ENCODE assay signal across 14 cellular contexts in genomic region chr16:67940436-67941089, GRCh38. TPM values are rescaled to one million over a fixed set of nuclear protein-coding genes. Genes with fewer than 3 reads are reported as not detected.
DNase-seq lines count a peak whose midpoint lies in the region; ATAC-seq lines count a peak whose summit lies in the region.
"Had no signal": no experiment of that assay in that cellular context is flagged by ENCODE, and none has a peak within 500 bp of the region (broad histone marks: within the 10 kb centered on the region; RNA-seq: fewer than 3 reads in every experiment).

No MANE protein-coding gene starts in this region.

- DNase-seq in activated CD4-positive, alpha-beta T cell treated with anti-CD3 and anti-CD28 coated beads, Interleukin-2, amount 10 ng/mL, durations not matched to agents 24 days and 14 days: no peak
- no peak for DNase-seq in activated CD4-positive, alpha-beta T cell treated with anti-CD3 and anti-CD28 coated beads, Interleukin-2, amount 50 U/mL, for 48 hours
- DNase-seq in T-cell (no peak), SW 1271 (lab: John Stamatoyannopoulos, UW) (no peak), KBM-7 (no peak)
- no peak for DNase-seq in naive thymus-derived CD4-positive, alpha-beta T cell
- DNase-seq: H7, NCI-H1930, NCI-H526 had no signal

- POLR2A ChIA-PET in T-cell (lab: Charles Lee): interaction anchor here (0.6 kb wide), 2 partner anchors 66 to 899 kb away, joined by 4 to 6 read pairs; no protein-coding TSS in a partner anchor
- POLR2A ChIA-PET in naive thymus-derived CD4-positive, alpha-beta T cell (lab: Charles Lee): interaction anchor here (0.6 to 1.7 kb wide), 8 partner anchors 48 to 134 kb away, joined by 3 to 6 read pairs (median 4); partner anchors contain the start of genes DDX28, DPEP2 and DUS2

- intact Hi-C loops in activated CD4-positive, alpha-beta T cell treated with anti-CD3 and anti-CD28 coated beads, Interleukin-2, amount 10 ng/mL, durations not matched to agents 24 days and 14 days (cut with micrococcal nuclease): no loop called here
- intact Hi-C loops in naive thymus-derived CD4-positive, alpha-beta T cell (cut with micrococcal nuclease): no loop called here

- H3K9me3 ChIP-seq in naive thymus-derived CD4-positive, alpha-beta T cell (ENCODE audit: control insufficient read depth in 2 of 3, low read length in 3 of 3): no peaks in the 10 kb centered on the region

- in situ Hi-C loops in KBM-7 (cut with MboI; ENCODE audit: low pct_unique_long_range_greater_than_20kb, low sequenced_read_pairs): no loop called here

- no peak for ATAC-seq in T-cell (replicated peaks in 1 of 4)
- ATAC-seq in naive thymus-derived CD4-positive, alpha-beta T cell: no peak

- peaks cover 23% of the 10 kb centered on the region for H3K36me3 Mint-ChIP-seq in activated CD4-positive, alpha-beta T cell treated with anti-CD3 and anti-CD28 coated beads, Interleukin-2, amount 10 ng/mL, durations not matched to agents 24 days and 14 days (ENCODE audit: low read depth)
- peaks cover 6% of the 10 kb centered on the region for H3K36me3 Mint-ChIP-seq in T-cell
- H3K36me3 Mint-ChIP-seq in naive thymus-derived CD4-positive, alpha-beta T cell: peaks cover 0 to 17% (median 4%) of the 10 kb centered on the region in 5 donors

- H3K4me1 ChIP-seq in naive thymus-derived CD4-positive, alpha-beta T cell (ENCODE audit: control insufficient read depth in 2 of 2, insufficient read depth in 2 of 2, low read length in 2 of 2): peaks cover 9 to 33% of the 10 kb centered on the region in 2 donors

- peaks cover 27% of the 10 kb centered on the region for H3K4me1 Mint-ChIP-seq in activated CD4-positive, alpha-beta T cell treated with anti-CD3 and anti-CD28 coated beads, Interleukin-2, amount 10 ng/mL, durations not matched to agents 24 days and 14 days
- H3K4me1 Mint-ChIP-seq in T-cell: peaks cover 31 to 41% (median 41%) of the 10 kb centered on the region in 3 donors
- H3K4me1 Mint-ChIP-seq in naive thymus-derived CD4-positive, alpha-beta T cell: peaks cover 26 to 45% (median 33%) of the 10 kb centered on the region in 7 donors

- no peaks in the 10 kb centered on the region for H3K9me3 Mint-ChIP-seq in activated CD4-positive, alpha-beta T cell treated with anti-CD3 and anti-CD28 coated beads, Interleukin-2, amount 10 ng/mL, durations not matched to agents 24 days and 14 days
- H3K9me3 Mint-ChIP-seq in T-cell: no peaks in the 10 kb centered on the region
- no peaks in the 10 kb centered on the region for H3K9me3 Mint-ChIP-seq in naive thymus-derived CD4-positive, alpha-beta T cell
- H3K9me3 Mint-ChIP-seq: type B pancreatic cell had no signal

- peak overlapping the region; percentile 71 for H3K27ac Mint-ChIP-seq in activated CD4-positive, alpha-beta T cell treated with anti-CD3 and anti-CD28 coated beads, Interleukin-2, amount 10 ng/mL, durations not matched to agents 24 days and 14 days
- H3K27ac Mint-ChIP-seq in T-cell: peak overlapping the region; percentile 86 to 91
- peak overlapping the region; percentile 23 to 95 (median 91) for H3K27ac Mint-ChIP-seq in naive thymus-derived CD4-positive, alpha-beta T cell
- H3K27ac Mint-ChIP-seq: type B pancreatic cell had no signal

- H3K27me3 Mint-ChIP-seq in activated CD4-positive, alpha-beta T cell treated with anti-CD3 and anti-CD28 coated beads, Interleukin-2, amount 10 ng/mL, durations not matched to agents 24 days and 14 days: no peaks in the 10 kb centered on the region
- H3K27me3 Mint-ChIP-seq in T-cell: no peaks in the 10 kb centered on the region
- peaks cover 0 to 3% (median 0%) of the 10 kb centered on the region in 5 donors for H3K27me3 Mint-ChIP-seq in naive thymus-derived CD4-positive, alpha-beta T cell

- CTCF ChIA-PET in T-cell (lab: Charles Lee): interaction anchor here (0.5 to 0.6 kb wide), 6 partner anchors 17 to 1398 kb away, joined by 3 to 9 read pairs (median 4); no protein-coding TSS in a partner anchor
- CTCF ChIA-PET in naive thymus-derived CD4-positive, alpha-beta T cell (lab: Charles Lee): interaction anchor here (0.6 to 3.0 kb wide), 7 partner anchors 26 to 404 kb away, joined by 3 to 14 read pairs (median 6); partner anchors contain the start of gene NRN1L

- no peaks in the 10 kb centered on the region for H3K27me3 ChIP-seq in naive thymus-derived CD4-positive, alpha-beta T cell (ENCODE audit: control insufficient read depth in 2 of 2, insufficient read depth in 2 of 2, low read length in 2 of 2)

- H3K4me3 Mint-ChIP-seq in activated CD4-positive, alpha-beta T cell treated with anti-CD3 and anti-CD28 coated beads, Interleukin-2, amount 10 ng/mL, durations not matched to agents 24 days and 14 days: no peak overlapping the region
- H3K4me3 Mint-ChIP-seq in T-cell: peak overlapping the region in 2 of 3 donors; percentile 29 to 72
- H3K4me3 Mint-ChIP-seq in naive thymus-derived CD4-positive, alpha-beta T cell: peak overlapping the region in 9 of 10 donors; percentile 51 to 76 (median 73)
- H3K4me3 Mint-ChIP-seq: type B pancreatic cell had no signal

- H3K4me3 ChIP-seq in naive thymus-derived CD4-positive, alpha-beta T cell (ENCODE audit: low read length): no peak overlapping the region

- peaks cover 0 to 35% (median 0%) of the 10 kb centered on the region in 3 experiments for H3K36me3 ChIP-seq in naive thymus-derived CD4-positive, alpha-beta T cell (ENCODE audit: control insufficient read depth in 2 of 3, insufficient read depth in 3 of 3, low read length in 3 of 3)

- H3K27ac ChIP-seq in naive thymus-derived CD4-positive, alpha-beta T cell (ENCODE audit: low read depth, low read length): peak overlapping the region; percentile 68
- H3K27ac ChIP-seq: HL-60 had no signal

RNA-seq across cellular contexts. Expression of gene LCAT, which starts 3.4 kb away (rescaled TPM):
- 16.5 and 18.2 TPM in 2 replicates for total RNA-seq in activated CD4-positive, alpha-beta T cell treated with anti-CD3 and anti-CD28 coated beads, Interleukin-2, amount 10 ng/mL, durations not matched to agents 24 days and 14 days
- total RNA-seq in T-cell: 10 to 100 TPM in 4 of 5 donors, 1 to 10 TPM in 1; 9.8 to 20.7 (median 18.7) TPM
- 10 to 100 TPM in 4 of 5 experiments, 1 to 10 TPM in 1; 9.4 to 23.6 (median 19.6) TPM for total RNA-seq in naive thymus-derived CD4-positive, alpha-beta T cell
- 1 to 10 TPM in 1 of 2 donors, under 1 TPM in 1; 0.33 to 1.5 TPM for polyA plus RNA-seq in naive thymus-derived CD4-positive, alpha-beta T cell

RNA-seq across cellular contexts. Expression of gene PSMB10, which starts 3.9 kb away (rescaled TPM):
- total RNA-seq in activated CD4-positive, alpha-beta T cell treated with anti-CD3 and anti-CD28 coated beads, Interleukin-2, amount 10 ng/mL, durations not matched to agents 24 days and 14 days: 211 and 214 TPM in 2 replicates
- total RNA-seq in T-cell: 100 to 1,000 TPM; 118 to 214 (median 165) TPM
- 100 to 1,000 TPM; 101 to 370 (median 142) TPM for total RNA-seq in naive thymus-derived CD4-positive, alpha-beta T cell
- polyA plus RNA-seq in naive thymus-derived CD4-positive, alpha-beta T cell: 100 to 1,000 TPM; 522 to 542 TPM

RNA-seq across cellular contexts. Expression of gene CTRL, which starts 8.9 kb away (rescaled TPM):
- 6.0 and 6.5 TPM in 2 replicates for total RNA-seq in activated CD4-positive, alpha-beta T cell treated with anti-CD3 and anti-CD28 coated beads, Interleukin-2, amount 10 ng/mL, durations not matched to agents 24 days and 14 days
- total RNA-seq in T-cell: 10 to 100 TPM in 4 of 5 donors, 1 to 10 TPM in 1; 9.4 to 14.2 (median 13.2) TPM
- 10 to 100 TPM in 2 of 5 experiments, 1 to 10 TPM in 3; 7.9 to 15.1 (median 9.3) TPM for total RNA-seq in naive thymus-derived CD4-positive, alpha-beta T cell
- 1 to 10 TPM; 1.3 to 2.5 TPM for polyA plus RNA-seq in naive thymus-derived CD4-positive, alpha-beta T cell
- total RNA-seq: chondrocyte had no signal

RNA-seq across cellular contexts. Expression of gene SLC12A4, which starts 27.9 kb away (rescaled TPM):
- 40.6 and 44.7 TPM in 2 replicates for total RNA-seq in activated CD4-positive, alpha-beta T cell treated with anti-CD3 and anti-CD28 coated beads, Interleukin-2, amount 10 ng/mL, durations not matched to agents 24 days and 14 days
- total RNA-seq in T-cell: 10 to 100 TPM; 23.3 to 39.6 (median 33.7) TPM
- total RNA-seq in naive thymus-derived CD4-positive, alpha-beta T cell: 10 to 100 TPM; 22.8 to 44.4 (median 31.3) TPM
- polyA plus RNA-seq in naive thymus-derived CD4-positive, alpha-beta T cell: 1 to 10 TPM; 3.8 to 8.0 TPM

RNA-seq across cellular contexts. Expression of gene DPEP3, which starts 39.7 kb away (rescaled TPM):
- not detected in 2 replicates for total RNA-seq in activated CD4-positive, alpha-beta T cell treated with anti-CD3 and anti-CD28 coated beads, Interleukin-2, amount 10 ng/mL, durations not matched to agents 24 days and 14 days
- total RNA-seq in T-cell: 1 to 10 TPM in 4 of 5 donors, under 1 TPM in 1; 0.48 to 1.5 (median 1.1) TPM
- total RNA-seq in naive thymus-derived CD4-positive, alpha-beta T cell: 1 to 10 TPM in 4 of 5 experiments, under 1 TPM in 1; 0.10 to 2.3 (median 1.6) TPM
- under 1 TPM; 0.37 to 0.44 TPM for polyA plus RNA-seq in naive thymus-derived CD4-positive, alpha-beta T cell
- total RNA-seq: chondrocyte, glomerular endothelial cell had no signal
- polyA plus RNA-seq: keratinocyte had no signal
